ENCODE assay signal across 8 cellular contexts in genomic region chr17:82450357-82451106, GRCh38. TPM values are rescaled to one million over a fixed set of nuclear protein-coding genes. Genes with fewer than 3 reads are reported as not detected.
DNase-seq lines count a peak whose midpoint lies in the region; ATAC-seq and TF ChIP-seq lines count a peak whose summit lies in the region.

Gene CYBC1 (minus strand): TSS chr17:82450752. CDS start chr17:82449254, 1,498 bp downstream.

- H3K4me1 Mint-ChIP-seq in activated CD8-positive, alpha-beta T cell treated with anti-CD3 and anti-CD28 coated beads, Interleukin-2, amount 10 ng/mL, durations not matched to agents 7 days and 5 days (ENCODE audit: low read depth): peaks cover 37% of the 10 kb centered on the region

- POLR2A ChIA-PET in activated CD8-positive, alpha-beta T cell treated with anti-CD3 and anti-CD28 coated beads, Interleukin-2, amount 10 ng/mL, durations not matched to agents 7 days and 5 days (lab: Charles Lee): interaction anchor here (0.6 to 2.6 kb wide), 8 partner anchors 7 to 193 kb away, joined by 3 to 24 read pairs (median 5); partner anchors contain the start of gene NARF

- H3K27ac Mint-ChIP-seq in activated CD8-positive, alpha-beta T cell treated with anti-CD3 and anti-CD28 coated beads, Interleukin-2, amount 10 ng/mL, durations not matched to agents 7 days and 5 days: peak within 1 kb of the TSS; percentile 99

- H3K4me3 Mint-ChIP-seq in activated CD8-positive, alpha-beta T cell treated with anti-CD3 and anti-CD28 coated beads, Interleukin-2, amount 10 ng/mL, durations not matched to agents 7 days and 5 days: peak within 1 kb of the TSS; percentile 93

- H3K36me3 ChIP-seq in lower lobe of right lung: peaks cover 12% of the 10 kb centered on the region

- H3K27ac ChIP-seq in C4-2B: peak within 1 kb of the TSS; percentile 94
- peak within 1 kb of the TSS; percentile 95 for H3K27ac ChIP-seq in lower lobe of right lung

- no peaks in the 10 kb centered on the region for H3K27me3 Mint-ChIP-seq in activated CD8-positive, alpha-beta T cell treated with anti-CD3 and anti-CD28 coated beads, Interleukin-2, amount 10 ng/mL, durations not matched to agents 7 days and 5 days (ENCODE audit: low read depth)

- CTCF ChIA-PET in activated CD8-positive, alpha-beta T cell treated with anti-CD3 and anti-CD28 coated beads, Interleukin-2, amount 10 ng/mL, durations not matched to agents 7 days and 5 days (lab: Charles Lee): no interaction called here

- H3K4me1 ChIP-seq in lower lobe of right lung: peaks cover 40% of the 10 kb centered on the region

- peak within 1 kb of the TSS; percentile 97 for H3K4me3 ChIP-seq in lower lobe of right lung

- TF ChIP-seq CTCF in C4-2B (conservative IDR thresholded peaks at IDR 0.05) (no peak), lower lobe of right lung (IDR thresholded peaks at IDR 0.05) (no peak)

- no peaks in the 10 kb centered on the region for H3K27me3 ChIP-seq in lower lobe of right lung (ENCODE audit: low read depth)

- ATAC-seq in GM19438 (IDR thresholded peaks at IDR 0.05; ENCODE audit: low read depth, unreplicated experiment) (peak; percentile 57), lower lobe of right lung (peak; percentile 97)
- peak; percentile 82 for ATAC-seq in activated CD8-positive, alpha-beta T cell treated with anti-CD3 and anti-CD28 coated beads, Interleukin-2, amount 10 ng/mL, durations not matched to agents 7 days and 5 days

- DNase-seq in HS-27A (ENCODE audit: low read depth) (peak; percentile 69), NK-92 (lab: John Stamatoyannopoulos, UW; ENCODE audit: unreplicated experiment) (peak; percentile 60), ecto neural progenitor cell (ENCODE audit: low spot score) (peak; percentile 98), lower lobe of right lung (peak; percentile 95)
- DNase-seq in activated CD8-positive, alpha-beta T cell treated with anti-CD3 and anti-CD28 coated beads, Interleukin-2, amount 10 ng/mL, durations not matched to agents 7 days and 5 days: peak; percentile 96
- peak; percentile 93 to 95 for DNase-seq in stimulated activated CD4-positive, alpha-beta T cell treated with anti-CD3 and anti-CD28 coated beads, Interleukin-4, amount 100 ng/mL, for 48 hours (ENCODE audit: low read depth in 2 of 2)

- H3K9me3 ChIP-seq in lower lobe of right lung: no peaks in the 10 kb centered on the region

- H3K9me3 Mint-ChIP-seq in activated CD8-positive, alpha-beta T cell treated with anti-CD3 and anti-CD28 coated beads, Interleukin-2, amount 10 ng/mL, durations not matched to agents 7 days and 5 days (ENCODE audit: insufficient read depth): no peaks in the 10 kb centered on the region

- intact Hi-C loops in lower lobe of right lung (cut with DNase I): no loop called here

- H3K36me3 Mint-ChIP-seq in activated CD8-positive, alpha-beta T cell treated with anti-CD3 and anti-CD28 coated beads, Interleukin-2, amount 10 ng/mL, durations not matched to agents 7 days and 5 days (ENCODE audit: low read depth): peaks cover 50% of the 10 kb centered on the region

RNA-seq across cellular contexts. Expression of gene CYBC1, which starts in this region (rescaled TPM):
- 100 to 1,000 TPM; 220 to 247 TPM for total RNA-seq in activated CD8-positive, alpha-beta T cell treated with anti-CD3 and anti-CD28 coated beads, Interleukin-2, amount 10 ng/mL, durations not matched to agents 7 days and 5 days
- 132 TPM for total RNA-seq in lower lobe of right lung

Comparison
In these comparisons a context has a peak if more than half of its experiments do, and no peak if none do; other contexts are left out.
1. Peak in every context shown above with its lines: DNase-seq, ATAC-seq, H3K4me3 ChIP-seq and H3K27ac ChIP-seq.